ENCODE assay signal across 23 cellular contexts in genomic region chr1:36571106-36571505, GRCh38.
DNase-seq lines count a peak whose midpoint lies in the region; ATAC-seq and TF ChIP-seq lines count a peak whose summit lies in the region.
"Had no signal": no experiment of that assay in that cellular context is flagged by ENCODE, and none has a peak within 500 bp of the region (broad histone marks: within the 10 kb centered on the region; RNA-seq: fewer than 3 reads in every experiment).

No MANE protein-coding gene starts in this region.

- no peaks in the 10 kb centered on the region for H3K79me1 ChIP-seq in neuronal stem cell (ENCODE audit: low read depth, low read length)

- H3K4me1 ChIP-seq in neuronal stem cell (ENCODE audit: control insufficient read depth in 2 of 2, insufficient read depth in 1 of 2, low read depth in 1 of 2, low read length in 2 of 2) = peaks cover 0 to 6% of the 10 kb centered on the region in 2 donors

- no peak overlapping the region for H3K4me3 Mint-ChIP-seq in CD14-positive monocyte
- H3K4me3 Mint-ChIP-seq in chondrocyte (ENCODE audit: unreplicated experiment) = no peak overlapping the region
- H3K4me3 Mint-ChIP-seq: B cell had no signal

- H4K8ac ChIP-seq in neuronal stem cell (ENCODE audit: low read depth, low read length) = no peak overlapping the region

- H3K27me3 Mint-ChIP-seq in CD14-positive monocyte (ENCODE audit: low read depth in 3 of 3) (peaks cover 4 to 23% (median 14%) of the 10 kb centered on the region in 3 donors), chondrocyte (ENCODE audit: low read depth) (peaks cover 43% of the 10 kb centered on the region)

- H3K14ac ChIP-seq in neuronal stem cell (ENCODE audit: low read length) = peak overlapping the region; percentile 42

- H2AFZ ChIP-seq in neuronal stem cell (ENCODE audit: low read length) = no peak overlapping the region

- TF ChIP-seq CTCF in CD14-positive monocyte (IDR thresholded peaks at IDR 0.05) (no peak), chondrocyte (IDR thresholded peaks at IDR 0.05) (no peak)

- H3K36me3 Mint-ChIP-seq in CD14-positive monocyte (no peaks in the 10 kb centered on the region), chondrocyte (ENCODE audit: low read depth) (no peaks in the 10 kb centered on the region)

- no peak overlapping the region for H3K9ac ChIP-seq in neuronal stem cell (ENCODE audit: low read depth, low read length, poor library complexity)

- H3K27ac ChIP-seq in neuronal stem cell (replicated peaks; ENCODE audit: low read length) = no peak overlapping the region
- H3K27ac ChIP-seq: C4-2B, RWPE1, SK-N-MC had no signal

- H3K27me3 ChIP-seq in neuronal stem cell (ENCODE audit: control insufficient read depth in 3 of 3, insufficient read depth in 3 of 3, low read depth in 1 of 3, low read length in 3 of 3) = peaks cover 0 to 13% (median 2%) of the 10 kb centered on the region in 3 experiments

- H3K18ac ChIP-seq in neuronal stem cell (ENCODE audit: low read length) = peak overlapping the region; percentile 58

- DNase-seq in CD14-positive monocyte (ENCODE audit: low spot score) (peak; percentile 38), NCI-H2171 (lab: John Stamatoyannopoulos, UW) (peak; percentile 45), chondrocyte (ENCODE audit: low spot score) (peak; percentile 59), neuronal stem cell (ENCODE audit: low spot score) (no peak), H4 (ENCODE audit: low spot score) (no peak), GM03348 (ENCODE audit: low spot score) (no peak)
- DNase-seq: Calu3, DMS79 treated with DMSO at 0.1 percent for 48 hours, GF-D8, Kasumi-1, NCI-H1092 treated with DMSO at 0.1 percent for 48 hours, NCI-H1436, NCI-H187, NCI-H2081 treated with DMSO at 0.1 percent for 48 hours, NCI-H748 treated with DMSO at 0.1 percent for 48 hours, SHP77 treated with DMSO at 0.1 percent for 48 hours had no signal

- H3K4me2 ChIP-seq in neuronal stem cell (ENCODE audit: insufficient read depth, low read length, poor library complexity, severe bottlenecking) = no peak overlapping the region

- no peak overlapping the region for H3K27ac Mint-ChIP-seq in CD14-positive monocyte
- no peak overlapping the region for H3K27ac Mint-ChIP-seq in chondrocyte (ENCODE audit: unreplicated experiment)
- H3K27ac Mint-ChIP-seq: B cell had no signal

- no peak overlapping the region for H2BK120ac ChIP-seq in neuronal stem cell (ENCODE audit: low read depth, low read length)

- no peak overlapping the region for H2BK5ac ChIP-seq in neuronal stem cell (ENCODE audit: low read length)

- no peaks in the 10 kb centered on the region for H3K9me3 ChIP-seq in neuronal stem cell (replicated peaks in 1 of 2; ENCODE audit: control insufficient read depth in 2 of 2, insufficient read depth in 1 of 2, low read depth in 1 of 2, low read length in 2 of 2)

- no peak overlapping the region for H3K4ac ChIP-seq in neuronal stem cell (ENCODE audit: low read length)

- H2BK12ac ChIP-seq in neuronal stem cell (ENCODE audit: low read length) = no peak overlapping the region

- H3K23ac ChIP-seq in neuronal stem cell (ENCODE audit: low read depth, low read length, poor library complexity) = peak overlapping the region; percentile 38

- H4K91ac ChIP-seq in neuronal stem cell (ENCODE audit: low read depth, low read length, poor library complexity) = no peak overlapping the region

- H2AK5ac ChIP-seq in neuronal stem cell (ENCODE audit: low read depth, low read length) = no peak overlapping the region

- H2BK15ac ChIP-seq in neuronal stem cell (ENCODE audit: low read length) = no peak overlapping the region

- H3K36me3 ChIP-seq in neuronal stem cell (replicated peaks in 1 of 2; ENCODE audit: control insufficient read depth in 2 of 2, insufficient read depth in 2 of 2, low read length in 2 of 2) = no peaks in the 10 kb centered on the region

- intact Hi-C loops in CD14-positive monocyte (cut with micrococcal nuclease) = no loop called here

- WGBS in neuronal stem cell (ENCODE audit: extremely low coverage in 2 of 2, insufficient read length in 2 of 2, insufficient replicate concordance in 1 of 2), 2 donors = no CpG with 5 or more reads among the region's 1 CpG

- no peak overlapping the region for H3K4me3 ChIP-seq in neuronal stem cell (ENCODE audit: low read length in 2 of 2)
- H3K4me3 ChIP-seq: K562, SK-N-MC had no signal

- ATAC-seq in HG03469 (IDR thresholded peaks at IDR 0.05; ENCODE audit: unreplicated experiment) = no peak
- ATAC-seq in GM19455 (IDR thresholded peaks at IDR 0.05; ENCODE audit: unreplicated experiment) = no peak
- ATAC-seq: K562 had no signal

- H3K9me3 Mint-ChIP-seq in CD14-positive monocyte (peaks cover 0 to 3% (median 0%) of the 10 kb centered on the region in 7 donors), chondrocyte (ENCODE audit: low read depth) (no peaks in the 10 kb centered on the region)

- H3K4me1 Mint-ChIP-seq in CD14-positive monocyte (no peaks in the 10 kb centered on the region), chondrocyte (ENCODE audit: low read depth) (no peaks in the 10 kb centered on the region)
- H3K4me1 Mint-ChIP-seq: B cell had no signal

Comparison
In these comparisons a context has a peak if more than half of its experiments do, and no peak if none do; other contexts are left out.
1. DNase-seq: peak in CD14-positive monocyte (single experiment), NCI-H2171 (single experiment) and chondrocyte (single experiment); none in neuronal stem cell (single experiment), H4 (single experiment) and GM03348 (single experiment).